ENCODE assay signal across 2 cellular contexts in the genomic region with DNA sequence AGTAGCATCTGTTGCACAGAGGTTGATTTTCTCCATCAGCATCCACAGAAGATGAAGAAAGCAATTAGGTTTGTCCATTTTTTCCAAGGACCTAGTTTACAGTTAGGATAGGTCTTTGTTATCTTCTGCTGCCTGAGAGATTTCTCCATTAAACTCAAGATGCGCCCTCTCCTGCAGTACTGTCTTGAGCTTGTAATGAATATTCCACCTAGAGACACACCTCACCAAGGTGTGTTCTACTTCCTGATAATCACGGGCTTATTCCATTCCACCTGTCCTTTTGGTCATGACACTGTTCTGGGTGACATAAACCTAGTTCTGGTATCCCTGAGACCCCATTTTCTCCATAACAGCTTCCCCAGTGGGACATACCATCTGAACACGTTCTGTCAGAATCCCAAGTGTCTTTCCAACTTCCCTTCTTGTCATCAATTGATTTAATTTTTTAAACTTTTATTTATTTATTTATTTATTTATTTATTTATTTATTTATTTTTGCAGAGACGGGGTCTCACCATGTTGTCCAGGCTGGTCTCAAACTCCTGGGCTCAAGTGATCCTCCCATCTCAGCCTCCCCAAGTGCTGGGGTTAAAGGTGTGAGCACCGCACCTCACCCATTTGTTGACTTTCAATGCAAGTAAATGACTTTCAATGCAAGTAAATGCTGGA.
TF ChIP-seq lines count a peak whose summit lies in the region.

No MANE protein-coding gene starts in this region.

TF ChIP-seq in HEK293, 187 proteins besides CTCF, POLR2A, EP300 and RAD21 (continued from another document and continues in another):
- TF ChIP-seq, protein P1, sequence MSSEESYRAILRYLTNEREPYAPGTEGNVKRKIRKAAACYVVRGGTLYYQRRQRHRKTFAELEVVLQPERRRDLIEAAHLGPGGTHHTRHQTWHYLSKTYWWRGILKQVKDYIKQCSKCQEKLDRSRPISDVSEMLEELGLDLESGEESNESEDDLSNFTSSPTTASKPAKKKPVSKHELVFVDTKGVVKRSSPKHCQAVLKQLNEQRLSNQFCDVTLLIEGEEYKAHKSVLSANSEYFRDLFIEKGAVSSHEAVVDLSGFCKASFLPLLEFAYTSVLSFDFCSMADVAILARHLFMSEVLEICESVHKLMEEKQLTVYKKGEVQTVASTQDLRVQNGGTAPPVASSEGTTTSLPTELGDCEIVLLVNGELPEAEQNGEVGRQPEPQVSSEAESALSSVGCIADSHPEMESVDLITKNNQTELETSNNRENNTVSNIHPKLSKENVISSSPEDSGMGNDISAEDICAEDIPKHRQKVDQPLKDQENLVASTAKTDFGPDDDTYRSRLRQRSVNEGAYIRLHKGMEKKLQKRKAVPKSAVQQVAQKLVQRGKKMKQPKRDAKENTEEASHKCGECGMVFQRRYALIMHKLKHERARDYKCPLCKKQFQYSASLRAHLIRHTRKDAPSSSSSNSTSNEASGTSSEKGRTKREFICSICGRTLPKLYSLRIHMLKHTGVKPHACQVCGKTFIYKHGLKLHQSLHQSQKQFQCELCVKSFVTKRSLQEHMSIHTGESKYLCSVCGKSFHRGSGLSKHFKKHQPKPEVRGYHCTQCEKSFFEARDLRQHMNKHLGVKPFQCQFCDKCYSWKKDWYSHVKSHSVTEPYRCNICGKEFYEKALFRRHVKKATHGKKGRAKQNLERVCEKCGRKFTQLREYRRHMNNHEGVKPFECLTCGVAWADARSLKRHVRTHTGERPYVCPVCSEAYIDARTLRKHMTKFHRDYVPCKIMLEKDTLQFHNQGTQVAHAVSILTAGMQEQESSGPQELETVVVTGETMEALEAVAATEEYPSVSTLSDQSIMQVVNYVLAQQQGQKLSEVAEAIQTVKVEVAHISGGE (tag by site-specific recombination; conservative IDR thresholded peaks at IDR 0.05; ENCODE audit: low read depth) = peak; percentile 75
- no peak for TF ChIP-seq ZNF202 (tag by site-specific recombination; IDR thresholded peaks at IDR 0.05; ENCODE audit: borderline replicate concordance)
- TF ChIP-seq ZNF555 (tag by site-specific recombination; conservative IDR thresholded peaks at IDR 0.05) = peak; percentile 89
- no peak for TF ChIP-seq ZNF214 (tag by site-specific recombination; IDR thresholded peaks at IDR 0.05; ENCODE audit: borderline replicate concordance)
- TF ChIP-seq, protein P2, sequence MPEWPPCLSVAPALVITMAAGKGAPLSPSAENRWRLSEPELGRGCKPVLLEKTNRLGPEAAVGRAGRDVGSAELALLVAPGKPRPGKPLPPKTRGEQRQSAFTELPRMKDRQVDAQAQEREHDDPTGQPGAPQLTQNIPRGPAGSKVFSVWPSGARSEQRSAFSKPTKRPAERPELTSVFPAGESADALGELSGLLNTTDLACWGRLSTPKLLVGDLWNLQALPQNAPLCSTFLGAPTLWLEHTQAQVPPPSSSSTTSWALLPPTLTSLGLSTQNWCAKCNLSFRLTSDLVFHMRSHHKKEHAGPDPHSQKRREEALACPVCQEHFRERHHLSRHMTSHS (tag by site-specific recombination; IDR thresholded peaks at IDR 0.05) = no peak
- TF ChIP-seq ZNF394 (tag by site-specific recombination; IDR thresholded peaks at IDR 0.05; ENCODE audit: borderline replicate concordance) = peak; percentile 90
- TF ChIP-seq, protein P3, sequence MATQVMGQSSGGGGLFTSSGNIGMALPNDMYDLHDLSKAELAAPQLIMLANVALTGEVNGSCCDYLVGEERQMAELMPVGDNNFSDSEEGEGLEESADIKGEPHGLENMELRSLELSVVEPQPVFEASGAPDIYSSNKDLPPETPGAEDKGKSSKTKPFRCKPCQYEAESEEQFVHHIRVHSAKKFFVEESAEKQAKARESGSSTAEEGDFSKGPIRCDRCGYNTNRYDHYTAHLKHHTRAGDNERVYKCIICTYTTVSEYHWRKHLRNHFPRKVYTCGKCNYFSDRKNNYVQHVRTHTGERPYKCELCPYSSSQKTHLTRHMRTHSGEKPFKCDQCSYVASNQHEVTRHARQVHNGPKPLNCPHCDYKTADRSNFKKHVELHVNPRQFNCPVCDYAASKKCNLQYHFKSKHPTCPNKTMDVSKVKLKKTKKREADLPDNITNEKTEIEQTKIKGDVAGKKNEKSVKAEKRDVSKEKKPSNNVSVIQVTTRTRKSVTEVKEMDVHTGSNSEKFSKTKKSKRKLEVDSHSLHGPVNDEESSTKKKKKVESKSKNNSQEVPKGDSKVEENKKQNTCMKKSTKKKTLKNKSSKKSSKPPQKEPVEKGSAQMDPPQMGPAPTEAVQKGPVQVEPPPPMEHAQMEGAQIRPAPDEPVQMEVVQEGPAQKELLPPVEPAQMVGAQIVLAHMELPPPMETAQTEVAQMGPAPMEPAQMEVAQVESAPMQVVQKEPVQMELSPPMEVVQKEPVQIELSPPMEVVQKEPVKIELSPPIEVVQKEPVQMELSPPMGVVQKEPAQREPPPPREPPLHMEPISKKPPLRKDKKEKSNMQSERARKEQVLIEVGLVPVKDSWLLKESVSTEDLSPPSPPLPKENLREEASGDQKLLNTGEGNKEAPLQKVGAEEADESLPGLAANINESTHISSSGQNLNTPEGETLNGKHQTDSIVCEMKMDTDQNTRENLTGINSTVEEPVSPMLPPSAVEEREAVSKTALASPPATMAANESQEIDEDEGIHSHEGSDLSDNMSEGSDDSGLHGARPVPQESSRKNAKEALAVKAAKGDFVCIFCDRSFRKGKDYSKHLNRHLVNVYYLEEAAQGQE (tag by site-specific recombination; IDR thresholded peaks at IDR 0.05) = 0 out of 2 replicates have a peak, but pooled peaks have one; percentile 57
- TF ChIP-seq GLI2 (tag by site-specific recombination; IDR thresholded peaks at IDR 0.05; ENCODE audit: borderline replicate concordance, low read depth) = no peak; the same call in 1 of the 2 replicates
- TF ChIP-seq ZBTB8A (tag by site-specific recombination; IDR thresholded peaks at IDR 0.05) = peak; percentile 67
- TF ChIP-seq, protein P4, sequence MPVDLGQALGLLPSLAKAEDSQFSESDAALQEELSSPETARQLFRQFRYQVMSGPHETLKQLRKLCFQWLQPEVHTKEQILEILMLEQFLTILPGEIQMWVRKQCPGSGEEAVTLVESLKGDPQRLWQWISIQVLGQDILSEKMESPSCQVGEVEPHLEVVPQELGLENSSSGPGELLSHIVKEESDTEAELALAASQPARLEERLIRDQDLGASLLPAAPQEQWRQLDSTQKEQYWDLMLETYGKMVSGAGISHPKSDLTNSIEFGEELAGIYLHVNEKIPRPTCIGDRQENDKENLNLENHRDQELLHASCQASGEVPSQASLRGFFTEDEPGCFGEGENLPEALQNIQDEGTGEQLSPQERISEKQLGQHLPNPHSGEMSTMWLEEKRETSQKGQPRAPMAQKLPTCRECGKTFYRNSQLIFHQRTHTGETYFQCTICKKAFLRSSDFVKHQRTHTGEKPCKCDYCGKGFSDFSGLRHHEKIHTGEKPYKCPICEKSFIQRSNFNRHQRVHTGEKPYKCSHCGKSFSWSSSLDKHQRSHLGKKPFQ (tag by site-specific recombination; IDR thresholded peaks at IDR 0.05) = no peak
- TF ChIP-seq ZNF426 (tag by site-specific recombination; IDR thresholded peaks at IDR 0.05) = peak; percentile 90
- TF ChIP-seq ZNF354C (tag by site-specific recombination; IDR thresholded peaks at IDR 0.05; ENCODE audit: borderline replicate concordance, low read depth) = 0 out of 2 replicates have a peak, but pooled peaks have one; percentile 19
- TF ChIP-seq SP3 (tag by site-specific recombination; IDR thresholded peaks at IDR 0.05) = peak; percentile 15; the same call in 1 of the 2 replicates
- TF ChIP-seq ZNF664 (tag by site-specific recombination; IDR thresholded peaks at IDR 0.05) = 0 out of 2 replicates have a peak, but pooled peaks have one; percentile 35
- TF ChIP-seq ZNF530 (tag by site-specific recombination; IDR thresholded peaks at IDR 0.05; ENCODE audit: low read depth) = 0 out of 2 replicates have a peak, but pooled peaks have one; percentile 30

TF ChIP-seq in WTC11, 78 proteins besides CTCF, POLR2A, EP300 and RAD21 (continued from another document):
- TF ChIP-seq ZNF416 (CRISPR knock-in tag; IDR thresholded peaks at IDR 0.05) (peak; percentile 85), NFE2L1 (CRISPR knock-in tag; IDR thresholded peaks at IDR 0.05) (no peak), GTF2I (CRISPR knock-in tag; conservative IDR thresholded peaks at IDR 0.05) (no peak), FOXJ3 (CRISPR knock-in tag; IDR thresholded peaks at IDR 0.05; ENCODE audit: borderline replicate concordance) (no peak), SOX15 (CRISPR knock-in tag; IDR thresholded peaks at IDR 0.05) (no peak), MXD4 (CRISPR knock-in tag; IDR thresholded peaks at IDR 0.05; ENCODE audit: borderline replicate concordance) (no peak), SP1 (CRISPR knock-in tag; conservative IDR thresholded peaks at IDR 0.05) (no peak), TEAD1 (CRISPR knock-in tag; IDR thresholded peaks at IDR 0.05) (no peak), ZNF671 (CRISPR knock-in tag; IDR thresholded peaks at IDR 0.05) (0 out of 2 replicates have a peak, but pooled peaks have one; percentile 52), ZNF396 (CRISPR knock-in tag; IDR thresholded peaks at IDR 0.05; ENCODE audit: borderline replicate concordance) (no peak), RORB (CRISPR knock-in tag; IDR thresholded peaks at IDR 0.05) (no peak), ETV6 (CRISPR knock-in tag; IDR thresholded peaks at IDR 0.05) (no peak), HMGA2 (CRISPR knock-in tag; IDR thresholded peaks at IDR 0.05) (peak; percentile 22; the same call in 1 of the 2 replicates), PRRX2 (CRISPR knock-in tag; IDR thresholded peaks at IDR 0.05) (no peak)
- TF ChIP-seq, protein P5, sequence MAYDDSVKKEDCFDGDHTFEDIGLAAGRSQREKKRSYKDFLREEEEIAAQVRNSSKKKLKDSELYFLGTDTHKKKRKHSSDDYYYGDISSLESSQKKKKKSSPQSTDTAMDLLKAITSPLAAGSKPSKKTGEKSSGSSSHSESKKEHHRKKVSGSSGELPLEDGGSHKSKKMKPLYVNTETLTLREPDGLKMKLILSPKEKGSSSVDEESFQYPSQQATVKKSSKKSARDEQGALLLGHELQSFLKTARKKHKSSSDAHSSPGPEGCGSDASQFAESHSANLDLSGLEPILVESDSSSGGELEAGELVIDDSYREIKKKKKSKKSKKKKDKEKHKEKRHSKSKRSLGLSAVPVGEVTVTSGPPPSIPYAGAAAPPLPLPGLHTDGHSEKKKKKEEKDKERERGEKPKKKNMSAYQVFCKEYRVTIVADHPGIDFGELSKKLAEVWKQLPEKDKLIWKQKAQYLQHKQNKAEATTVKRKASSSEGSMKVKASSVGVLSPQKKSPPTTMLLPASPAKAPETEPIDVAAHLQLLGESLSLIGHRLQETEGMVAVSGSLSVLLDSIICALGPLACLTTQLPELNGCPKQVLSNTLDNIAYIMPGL (CRISPR knock-in tag; IDR thresholded peaks at IDR 0.05) = no peak
- TF ChIP-seq, protein P6, sequence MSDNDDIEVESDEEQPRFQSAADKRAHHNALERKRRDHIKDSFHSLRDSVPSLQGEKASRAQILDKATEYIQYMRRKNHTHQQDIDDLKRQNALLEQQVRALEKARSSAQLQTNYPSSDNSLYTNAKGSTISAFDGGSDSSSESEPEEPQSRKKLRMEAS (CRISPR knock-in tag; IDR thresholded peaks at IDR 0.05) = no peak
- TF ChIP-seq, protein P7, sequence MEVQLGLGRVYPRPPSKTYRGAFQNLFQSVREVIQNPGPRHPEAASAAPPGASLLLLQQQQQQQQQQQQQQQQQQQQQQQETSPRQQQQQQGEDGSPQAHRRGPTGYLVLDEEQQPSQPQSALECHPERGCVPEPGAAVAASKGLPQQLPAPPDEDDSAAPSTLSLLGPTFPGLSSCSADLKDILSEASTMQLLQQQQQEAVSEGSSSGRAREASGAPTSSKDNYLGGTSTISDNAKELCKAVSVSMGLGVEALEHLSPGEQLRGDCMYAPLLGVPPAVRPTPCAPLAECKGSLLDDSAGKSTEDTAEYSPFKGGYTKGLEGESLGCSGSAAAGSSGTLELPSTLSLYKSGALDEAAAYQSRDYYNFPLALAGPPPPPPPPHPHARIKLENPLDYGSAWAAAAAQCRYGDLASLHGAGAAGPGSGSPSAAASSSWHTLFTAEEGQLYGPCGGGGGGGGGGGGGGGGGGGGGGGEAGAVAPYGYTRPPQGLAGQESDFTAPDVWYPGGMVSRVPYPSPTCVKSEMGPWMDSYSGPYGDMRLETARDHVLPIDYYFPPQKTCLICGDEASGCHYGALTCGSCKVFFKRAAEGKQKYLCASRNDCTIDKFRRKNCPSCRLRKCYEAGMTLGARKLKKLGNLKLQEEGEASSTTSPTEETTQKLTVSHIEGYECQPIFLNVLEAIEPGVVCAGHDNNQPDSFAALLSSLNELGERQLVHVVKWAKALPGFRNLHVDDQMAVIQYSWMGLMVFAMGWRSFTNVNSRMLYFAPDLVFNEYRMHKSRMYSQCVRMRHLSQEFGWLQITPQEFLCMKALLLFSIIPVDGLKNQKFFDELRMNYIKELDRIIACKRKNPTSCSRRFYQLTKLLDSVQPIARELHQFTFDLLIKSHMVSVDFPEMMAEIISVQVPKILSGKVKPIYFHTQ (CRISPR knock-in tag; IDR thresholded peaks at IDR 0.05) = peak; percentile 73; the same call in 1 of the 2 replicates
- TF ChIP-seq, protein P8, sequence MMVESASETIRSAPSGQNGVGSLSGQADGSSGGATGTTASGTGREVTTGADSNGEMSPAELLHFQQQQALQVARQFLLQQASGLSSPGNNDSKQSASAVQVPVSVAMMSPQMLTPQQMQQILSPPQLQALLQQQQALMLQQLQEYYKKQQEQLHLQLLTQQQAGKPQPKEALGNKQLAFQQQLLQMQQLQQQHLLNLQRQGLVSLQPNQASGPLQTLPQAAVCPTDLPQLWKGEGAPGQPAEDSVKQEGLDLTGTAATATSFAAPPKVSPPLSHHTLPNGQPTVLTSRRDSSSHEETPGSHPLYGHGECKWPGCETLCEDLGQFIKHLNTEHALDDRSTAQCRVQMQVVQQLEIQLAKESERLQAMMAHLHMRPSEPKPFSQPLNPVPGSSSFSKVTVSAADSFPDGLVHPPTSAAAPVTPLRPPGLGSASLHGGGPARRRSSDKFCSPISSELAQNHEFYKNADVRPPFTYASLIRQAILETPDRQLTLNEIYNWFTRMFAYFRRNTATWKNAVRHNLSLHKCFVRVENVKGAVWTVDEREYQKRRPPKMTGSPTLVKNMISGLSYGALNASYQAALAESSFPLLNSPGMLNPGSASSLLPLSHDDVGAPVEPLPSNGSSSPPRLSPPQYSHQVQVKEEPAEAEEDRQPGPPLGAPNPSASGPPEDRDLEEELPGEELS (CRISPR knock-in tag; IDR thresholded peaks at IDR 0.05) = no peak
- TF ChIP-seq, protein P9, sequence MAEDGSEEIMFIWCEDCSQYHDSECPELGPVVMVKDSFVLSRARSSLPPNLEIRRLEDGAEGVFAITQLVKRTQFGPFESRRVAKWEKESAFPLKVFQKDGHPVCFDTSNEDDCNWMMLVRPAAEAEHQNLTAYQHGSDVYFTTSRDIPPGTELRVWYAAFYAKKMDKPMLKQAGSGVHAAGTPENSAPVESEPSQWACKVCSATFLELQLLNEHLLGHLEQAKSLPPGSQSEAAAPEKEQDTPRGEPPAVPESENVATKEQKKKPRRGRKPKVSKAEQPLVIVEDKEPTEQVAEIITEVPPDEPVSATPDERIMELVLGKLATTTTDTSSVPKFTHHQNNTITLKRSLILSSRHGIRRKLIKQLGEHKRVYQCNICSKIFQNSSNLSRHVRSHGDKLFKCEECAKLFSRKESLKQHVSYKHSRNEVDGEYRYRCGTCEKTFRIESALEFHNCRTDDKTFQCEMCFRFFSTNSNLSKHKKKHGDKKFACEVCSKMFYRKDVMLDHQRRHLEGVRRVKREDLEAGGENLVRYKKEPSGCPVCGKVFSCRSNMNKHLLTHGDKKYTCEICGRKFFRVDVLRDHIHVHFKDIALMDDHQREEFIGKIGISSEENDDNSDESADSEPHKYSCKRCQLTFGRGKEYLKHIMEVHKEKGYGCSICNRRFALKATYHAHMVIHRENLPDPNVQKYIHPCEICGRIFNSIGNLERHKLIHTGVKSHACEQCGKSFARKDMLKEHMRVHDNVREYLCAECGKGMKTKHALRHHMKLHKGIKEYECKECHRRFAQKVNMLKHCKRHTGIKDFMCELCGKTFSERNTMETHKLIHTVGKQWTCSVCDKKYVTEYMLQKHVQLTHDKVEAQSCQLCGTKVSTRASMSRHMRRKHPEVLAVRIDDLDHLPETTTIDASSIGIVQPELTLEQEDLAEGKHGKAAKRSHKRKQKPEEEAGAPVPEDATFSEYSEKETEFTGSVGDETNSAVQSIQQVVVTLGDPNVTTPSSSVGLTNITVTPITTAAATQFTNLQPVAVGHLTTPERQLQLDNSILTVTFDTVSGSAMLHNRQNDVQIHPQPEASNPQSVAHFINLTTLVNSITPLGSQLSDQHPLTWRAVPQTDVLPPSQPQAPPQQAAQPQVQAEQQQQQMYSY (CRISPR knock-in tag; IDR thresholded peaks at IDR 0.05) = no peak
TF ChIP-seq in WTC11: peak in this region for 8.
